In the genomic region with DNA sequence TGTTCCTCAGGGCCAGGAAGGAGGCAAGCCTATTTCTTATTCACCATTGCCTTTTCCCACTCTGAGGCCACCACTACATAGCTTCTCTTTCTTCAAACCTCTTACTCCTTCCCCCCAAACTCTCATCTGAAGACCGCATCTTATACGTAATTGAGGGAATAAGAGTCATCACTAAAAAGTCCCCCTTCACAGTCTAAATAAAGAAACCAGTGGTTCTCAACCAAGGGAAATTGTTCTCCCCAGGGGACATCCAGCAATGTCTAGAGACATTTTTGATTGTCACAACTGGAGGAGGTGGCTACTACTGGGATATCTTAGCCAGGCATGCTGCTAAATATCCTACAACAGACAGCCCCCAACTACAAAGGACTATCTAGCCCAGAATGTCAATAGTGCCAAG, we compare ENCODE assay signal across 14 cellular contexts.
DNase-seq lines count a peak whose midpoint lies in the region; ATAC-seq and TF ChIP-seq lines count a peak whose summit lies in the region.
"Had no signal": no experiment of that assay in that cellular context is flagged by ENCODE, and none has a peak within 500 bp of the region (broad histone marks: within the 10 kb centered on the region; RNA-seq: fewer than 3 reads in every experiment).

No MANE protein-coding gene starts in this region.

- peaks cover 3% of the 10 kb centered on the region; the same call in 1 of the 2 replicates for H3K9me3 ChIP-seq in OCI-LY3 (ENCODE audit: insufficient read depth, low read length)
- H3K9me3 ChIP-seq: upper lobe of left lung had no signal

- CTCF ChIA-PET in activated CD4-positive, alpha-beta memory T cell treated with anti-CD3 and anti-CD28 coated beads, Interleukin-2, amount 10 ng/mL, durations not matched to agents 7 days and 5 days (lab: Charles Lee), result no interaction called here

- H3K27me3 ChIP-seq in OCI-LY3 (ENCODE audit: low read depth, low read length), result no peaks in the 10 kb centered on the region
- H3K27me3 ChIP-seq: upper lobe of left lung had no signal

- no peak overlapping the region for H3K4me3 Mint-ChIP-seq in activated CD4-positive, alpha-beta memory T cell treated with anti-CD3 and anti-CD28 coated beads, Interleukin-2, amount 10 ng/mL, durations not matched to agents 7 days and 5 days
- H3K4me3 Mint-ChIP-seq: CD14-positive monocyte, T-helper 17 cell had no signal

- H3K27ac ChIP-seq in OCI-LY3 (ENCODE audit: low read length), result peak overlapping the region; percentile 69
- H3K27ac ChIP-seq: upper lobe of left lung had no signal

- H3K9me3 Mint-ChIP-seq in activated CD4-positive, alpha-beta memory T cell treated with anti-CD3 and anti-CD28 coated beads, Interleukin-2, amount 10 ng/mL, durations not matched to agents 7 days and 5 days, result no peaks in the 10 kb centered on the region

- peak; percentile 30 for DNase-seq in GM20000 (ENCODE audit: low spot score)
- DNase-seq in NOMO-1 (lab: John Stamatoyannopoulos, UW; ENCODE audit: unreplicated experiment in 2 of 2), result no peak
- no peak for DNase-seq in occipital lobe (lab: John Stamatoyannopoulos, UW)
- DNase-seq in activated CD4-positive, alpha-beta memory T cell treated with anti-CD3 and anti-CD28 coated beads, Interleukin-2, amount 10 ng/mL, durations not matched to agents 7 days and 5 days, result no peak
- no peak for DNase-seq in stimulated activated naive CD4-positive, alpha-beta T cell treated with Interleukin-2 at 50 U/mL for 16 hours (lab: John Stamatoyannopoulos, UW)
- DNase-seq: foreskin melanocyte, NCI-H2029 treated with DMSO at 0.1 percent for 48 hours, PC-3, T-helper 17 cell, upper lobe of left lung had no signal

- H3K9ac ChIP-seq in OCI-LY3 (ENCODE audit: low read length), result peak overlapping the region; percentile 30; the same call in 1 of the 2 replicates

- peaks cover 4% of the 10 kb centered on the region for H3K27me3 Mint-ChIP-seq in activated CD4-positive, alpha-beta memory T cell treated with anti-CD3 and anti-CD28 coated beads, Interleukin-2, amount 10 ng/mL, durations not matched to agents 7 days and 5 days

- ATAC-seq in GM18508 (IDR thresholded peaks at IDR 0.05; ENCODE audit: insufficient read depth, unreplicated experiment), result peak; percentile 28
- ATAC-seq in HG02885 (IDR thresholded peaks at IDR 0.05; ENCODE audit: poor library complexity, unreplicated experiment), result peak; percentile 32
- ATAC-seq: PC-3, T-helper 17 cell had no signal

- peak overlapping the region; percentile 56 for H3K4me3 ChIP-seq in OCI-LY3 (ENCODE audit: low read length)
- H3K4me3 ChIP-seq: upper lobe of left lung had no signal

- H3K4me1 ChIP-seq in OCI-LY3 (ENCODE audit: low read length), result peaks cover 42% of the 10 kb centered on the region

- H2AFZ ChIP-seq in OCI-LY3 (ENCODE audit: low read depth, low read length), result no peak overlapping the region

- POLR2A ChIA-PET in activated CD4-positive, alpha-beta memory T cell treated with anti-CD3 and anti-CD28 coated beads, Interleukin-2, amount 10 ng/mL, durations not matched to agents 7 days and 5 days (lab: Charles Lee), result no interaction called here

- H3K4me2 ChIP-seq in OCI-LY3 (ENCODE audit: low read length), result peak overlapping the region; percentile 85

- no peaks in the 10 kb centered on the region for H3K36me3 Mint-ChIP-seq in activated CD4-positive, alpha-beta memory T cell treated with anti-CD3 and anti-CD28 coated beads, Interleukin-2, amount 10 ng/mL, durations not matched to agents 7 days and 5 days (ENCODE audit: low read depth)
- H3K36me3 Mint-ChIP-seq: CD14-positive monocyte had no signal

- no peak overlapping the region for H3K27ac Mint-ChIP-seq in activated CD4-positive, alpha-beta memory T cell treated with anti-CD3 and anti-CD28 coated beads, Interleukin-2, amount 10 ng/mL, durations not matched to agents 7 days and 5 days
- H3K27ac Mint-ChIP-seq: T-helper 17 cell had no signal

- peaks cover 3% of the 10 kb centered on the region for H3K36me3 ChIP-seq in OCI-LY3 (replicated peaks; ENCODE audit: low read depth, low read length)
- H3K36me3 ChIP-seq: upper lobe of left lung had no signal

- no peaks in the 10 kb centered on the region for H4K20me1 ChIP-seq in OCI-LY3 (ENCODE audit: insufficient read depth, low read length)

- no peak for TF ChIP-seq CTCF in GM20000 (IDR thresholded peaks at IDR 0.05; ENCODE audit: extremely low read depth, missing control alignments)
- TF ChIP-seq CTCF in OCI-LY3 (IDR thresholded peaks at IDR 0.05; ENCODE audit: low read depth, low read length), result no peak

- H3K79me2 ChIP-seq in OCI-LY3 (ENCODE audit: low read length), result no peaks in the 10 kb centered on the region

- no peaks in the 10 kb centered on the region for H3K4me1 Mint-ChIP-seq in activated CD4-positive, alpha-beta memory T cell treated with anti-CD3 and anti-CD28 coated beads, Interleukin-2, amount 10 ng/mL, durations not matched to agents 7 days and 5 days
